In the genomic region with DNA sequence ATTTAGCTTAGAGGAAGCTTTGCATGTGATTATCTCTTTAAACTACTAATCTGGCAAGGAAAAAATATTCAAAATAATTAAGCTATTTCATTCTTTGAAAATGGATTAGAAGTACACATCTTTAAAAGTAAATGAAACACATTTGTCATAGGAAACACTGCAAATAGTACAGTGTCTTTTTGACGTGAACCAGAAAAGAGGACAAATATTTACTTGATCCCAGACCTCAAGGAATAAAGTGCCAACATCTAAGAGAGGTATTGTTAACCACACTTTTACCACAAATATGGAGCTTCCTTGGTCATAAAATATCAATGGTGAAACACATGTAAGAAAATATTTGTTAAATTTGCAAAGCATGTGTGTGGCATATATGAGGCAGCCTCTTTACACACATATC, we compare ENCODE assay signal across 34 cellular contexts.
"Had no signal": no experiment of that assay in that cellular context is flagged by ENCODE, and none has a peak within 500 bp of the region (broad histone marks: within the 10 kb centered on the region; RNA-seq: fewer than 3 reads in every experiment).

No MANE protein-coding gene starts in this region.

- H3K36me3 Mint-ChIP-seq: activated CD4-positive, alpha-beta memory T cell treated with anti-CD3 and anti-CD28 coated beads for 36 hours; activated naive CD4-positive, alpha-beta T cell treated with anti-CD3 and anti-CD28 coated beads, Interleukin-2, amount 50 U/mL, for 72 hours; activated naive CD8-positive, alpha-beta T cell treated with anti-CD3 and anti-CD28 coated beads for 36 hours had no signal

- H3K36me3 ChIP-seq: adrenal gland, brain microvascular endothelial cell, breast epithelium had no signal

- H3K27me3 ChIP-seq: adrenal gland, body of pancreas, brain microvascular endothelial cell, breast epithelium had no signal

- H3K4me1 ChIP-seq: adrenal gland, body of pancreas, breast epithelium had no signal

- ATAC-seq: activated CD8-positive, alpha-beta T cell treated with anti-CD3 and anti-CD28 coated beads for 36 hours; activated naive CD4-positive, alpha-beta T cell treated with anti-CD3 and anti-CD28 coated beads, Interleukin-2, amount 50 U/mL, for 72 hours; activated T-cell treated with anti-CD3 and anti-CD28 coated beads, Interleukin-2, amount 50 U/mL, for 4 hours; activated T-cell treated with anti-CD3 and anti-CD28 coated beads, Interleukin-2, amount 50 U/mL, for 72 hours; activated T-helper 17 cell treated with anti-CD3 and anti-CD28 coated beads, Interleukin-2, amount 50 U/mL, for 72 hours; body of pancreas had no signal

- H3K4me3 ChIP-seq: adrenal gland, body of pancreas, breast epithelium had no signal

- H3K27ac ChIP-seq: adrenal gland, body of pancreas, brain microvascular endothelial cell, breast epithelium, VCaP had no signal

- DNase-seq: activated B cell treated with CpG ODN at 0.5 μM for 24 hours; activated CD4-positive, alpha-beta memory T cell treated with anti-CD3 and anti-CD28 coated beads for 36 hours; activated CD4-positive, alpha-beta T cell treated with anti-CD3 and anti-CD28 coated beads for 4 hours; activated CD4-positive, alpha-beta T cell treated with anti-CD3 and anti-CD28 coated beads, Interleukin-2, amount 10 ng/mL, durations not matched to agents 7 days and 5 days; activated CD4-positive, alpha-beta T cell treated with anti-CD3 and anti-CD28 coated beads, Interleukin-2, amount 50 U/mL, for 4 hours; activated CD4-positive, CD25-positive, alpha-beta regulatory T cell treated with anti-CD3 and anti-CD28 coated beads, Interleukin-2, amount 50 U/mL, for 72 hours; activated CD8-positive, alpha-beta memory T cell treated with anti-CD3 and anti-CD28 coated beads, Interleukin-2, amount 50 U/mL, for 4 hours; activated CD8-positive, alpha-beta T cell treated with anti-CD3 and anti-CD28 coated beads for 36 hours; activated effector memory CD4-positive, alpha-beta T cell treated with anti-CD3 and anti-CD28 coated beads, Interleukin-2, amount 50 U/mL, for 16 hours; activated gamma-delta T cell treated with Interleukin-2 at 50 U/mL for 16 hours; activated naive CD4-positive, alpha-beta T cell; activated naive CD4-positive, alpha-beta T cell treated with anti-CD3 and anti-CD28 coated beads for 36 hours; activated naive CD4-positive, alpha-beta T cell treated with anti-CD3 and anti-CD28 coated beads, Interleukin-2, amount 50 U/mL, for 16 hours; activated naive CD8-positive, alpha-beta T cell treated with anti-CD3 and anti-CD28 coated beads for 36 hours; activated T-cell treated with anti-CD3 and anti-CD28 coated beads for 4 hours; activated T-cell treated with anti-CD3 and anti-CD28 coated beads, Interleukin-2, amount 50 U/mL, for 1 hour; activated T-cell treated with anti-CD3 and anti-CD28 coated beads, Interleukin-2, amount 50 U/mL, for 4 hours; activated T-cell treated with anti-CD3 and anti-CD28 coated beads, Interleukin-2, amount 50 U/mL, for 72 hours; adrenal gland; amniotic stem cell; aorta; body of pancreas; brain microvascular endothelial cell; central memory CD4-positive, alpha-beta T cell; T-helper 1 cell; T-helper 2 cell; T-helper 9 cell had no signal

- H3K9me3 ChIP-seq: adrenal gland, body of pancreas, breast epithelium had no signal

- H3K27ac Mint-ChIP-seq: activated B cell treated with CpG ODN at 0.5 μM for 24 hours; activated CD4-positive, alpha-beta memory T cell treated with anti-CD3 and anti-CD28 coated beads for 36 hours; activated CD4-positive, alpha-beta T cell treated with anti-CD3 and anti-CD28 coated beads, Interleukin-2, amount 10 ng/mL, durations not matched to agents 7 days and 5 days; activated CD8-positive, alpha-beta T cell treated with anti-CD3 and anti-CD28 coated beads for 36 hours; activated naive CD4-positive, alpha-beta T cell treated with anti-CD3 and anti-CD28 coated beads for 36 hours; activated naive CD4-positive, alpha-beta T cell treated with anti-CD3 and anti-CD28 coated beads, Interleukin-2, amount 50 U/mL, for 72 hours; activated naive CD8-positive, alpha-beta T cell treated with anti-CD3 and anti-CD28 coated beads for 36 hours; activated T-cell treated with anti-CD3 and anti-CD28 coated beads, Interleukin-2, amount 50 U/mL, for 72 hours; activated T-helper 1 cell treated with anti-CD3 and anti-CD28 coated beads, Interleukin-12 subunit alpha, Interleukin-12 subunit beta, Interleukin-2, Interleukin-4 antibody, amounts not matched to agents 30 ng/mL and 10 ng/mL and 1 ng/mL, durations not matched to agents 14 hours and 24 hours and 36 hours; activated T-helper 17 cell treated with anti-CD3 and anti-CD28 coated beads, Interleukin-2, amount 50 U/mL, for 72 hours; T-helper 1 cell treated with Interleukin-12 subunit alpha and Interleukin-12 subunit beta and Interleukin-4 antibody, amounts not matched to agents 30 μg/mL and 1 μg/mL, for 36 hours; T-helper 2 cell treated with Interferon-gamma antibody and Interleukin-4, amounts not matched to agents 5 μg/mL and 100 μg/mL, for 36 hours had no signal

- H3K4me1 Mint-ChIP-seq: activated B cell treated with CpG ODN at 0.5 μM for 24 hours; activated CD4-positive, alpha-beta T cell treated with anti-CD3 and anti-CD28 coated beads, Interleukin-2, amount 10 ng/mL, durations not matched to agents 7 days and 5 days; activated naive CD8-positive, alpha-beta T cell treated with anti-CD3 and anti-CD28 coated beads for 36 hours; activated T-helper 17 cell treated with anti-CD3 and anti-CD28 coated beads, Interleukin-2, amount 50 U/mL, for 72 hours had no signal

- H3K27me3 Mint-ChIP-seq: activated B cell treated with CpG ODN at 0.5 μM for 24 hours; activated CD4-positive, alpha-beta memory T cell treated with anti-CD3 and anti-CD28 coated beads for 36 hours; activated CD4-positive, alpha-beta T cell treated with anti-CD3 and anti-CD28 coated beads, Interleukin-2, amount 10 ng/mL, durations not matched to agents 7 days and 5 days; activated CD8-positive, alpha-beta T cell treated with anti-CD3 and anti-CD28 coated beads for 36 hours; activated naive CD8-positive, alpha-beta T cell treated with anti-CD3 and anti-CD28 coated beads for 36 hours; activated T-helper 17 cell treated with anti-CD3 and anti-CD28 coated beads, Interleukin-2, amount 50 U/mL, for 72 hours had no signal

- H3K9me3 Mint-ChIP-seq: activated B cell treated with CpG ODN at 0.5 μM for 24 hours; activated CD4-positive, alpha-beta memory T cell treated with anti-CD3 and anti-CD28 coated beads for 36 hours; activated CD8-positive, alpha-beta T cell treated with anti-CD3 and anti-CD28 coated beads for 36 hours; activated naive CD4-positive, alpha-beta T cell treated with anti-CD3 and anti-CD28 coated beads for 36 hours; activated naive CD4-positive, alpha-beta T cell treated with anti-CD3 and anti-CD28 coated beads, Interleukin-2, amount 50 U/mL, for 72 hours; activated T-cell treated with anti-CD3 and anti-CD28 coated beads, Interleukin-2, amount 50 U/mL, for 4 hours; activated T-cell treated with anti-CD3 and anti-CD28 coated beads, Interleukin-2, amount 50 U/mL, for 72 hours; activated T-helper 1 cell treated with anti-CD3 and anti-CD28 coated beads, Interleukin-12 subunit alpha, Interleukin-12 subunit beta, Interleukin-2, Interleukin-4 antibody, amounts not matched to agents 30 ng/mL and 10 ng/mL and 1 ng/mL, durations not matched to agents 14 hours and 24 hours and 36 hours; activated T-helper 17 cell treated with anti-CD3 and anti-CD28 coated beads, Interleukin-2, amount 50 U/mL, for 72 hours; T-helper 1 cell treated with Interleukin-12 subunit alpha and Interleukin-12 subunit beta and Interleukin-4 antibody, amounts not matched to agents 30 μg/mL and 1 μg/mL, for 36 hours; T-helper 2 cell treated with Interferon-gamma antibody and Interleukin-4, amounts not matched to agents 5 μg/mL and 100 μg/mL, for 36 hours had no signal

- H3K4me3 Mint-ChIP-seq: activated B cell treated with CpG ODN at 0.5 μM for 24 hours; activated CD4-positive, alpha-beta memory T cell treated with anti-CD3 and anti-CD28 coated beads for 36 hours; activated CD4-positive, alpha-beta T cell treated with anti-CD3 and anti-CD28 coated beads, Interleukin-2, amount 10 ng/mL, durations not matched to agents 7 days and 5 days; activated CD8-positive, alpha-beta T cell treated with anti-CD3 and anti-CD28 coated beads for 36 hours; activated naive CD4-positive, alpha-beta T cell treated with anti-CD3 and anti-CD28 coated beads for 36 hours; activated naive CD8-positive, alpha-beta T cell treated with anti-CD3 and anti-CD28 coated beads for 36 hours; activated T-cell treated with anti-CD3 and anti-CD28 coated beads, Interleukin-2, amount 50 U/mL, for 4 hours; activated T-cell treated with anti-CD3 and anti-CD28 coated beads, Interleukin-2, amount 50 U/mL, for 72 hours; activated T-helper 1 cell treated with anti-CD3 and anti-CD28 coated beads, Interleukin-12 subunit alpha, Interleukin-12 subunit beta, Interleukin-2, Interleukin-4 antibody, amounts not matched to agents 30 ng/mL and 10 ng/mL and 1 ng/mL, durations not matched to agents 14 hours and 24 hours and 36 hours; activated T-helper 17 cell treated with anti-CD3 and anti-CD28 coated beads, Interleukin-2, amount 50 U/mL, for 72 hours; T-helper 1 cell treated with Interleukin-12 subunit alpha and Interleukin-12 subunit beta and Interleukin-4 antibody, amounts not matched to agents 30 μg/mL and 1 μg/mL, for 36 hours; T-helper 2 cell treated with Interferon-gamma antibody and Interleukin-4, amounts not matched to agents 5 μg/mL and 100 μg/mL, for 36 hours had no signal
